8 cellular contexts compared by ENCODE assay signal in genomic region chrX:80876877-80877276, GRCh38.
DNase-seq lines count a peak whose midpoint lies in the region; ATAC-seq and TF ChIP-seq lines count a peak whose summit lies in the region.

No MANE protein-coding gene starts in this region.

- no peaks in the 10 kb centered on the region for H3K27me3 ChIP-seq in AG04450 (ENCODE audit: control insufficient read depth, insufficient read depth, low read length)

- DNase-seq in AG04450 (ENCODE audit: low read depth, low spot score) (no peak), NCI-H446 treated with DMSO at 0.1 percent for 48 hours (lab: John Stamatoyannopoulos, UW) (peak; percentile 2), epidermal melanocyte (ENCODE audit: insufficient read length, low spot score) (peak; percentile 21), renal cortical epithelial cell (ENCODE audit: low read depth) (peak; percentile 40)
- no peak for DNase-seq in stimulated activated naive CD8-positive, alpha-beta T cell treated with anti-CD3 and anti-CD28 coated beads, Interleukin-15, Interleukin-2, amounts not matched to agents 100 U/mL and 50 U/mL, for 24 hours

- peak; percentile 45 for TF ChIP-seq CTCF in AG04450 (IDR thresholded peaks at IDR 0.05; ENCODE audit: low read depth, low read length)

- H3K4me3 ChIP-seq in AG04450 (ENCODE audit: low read depth, low read length) = no peak overlapping the region

- CTCF ChIA-PET in AG04450 (lab: Charles Lee) = interaction anchor here (1.0 to 1.5 kb wide), 2 partner anchors 244 to 537 kb away, joined by 3 to 6 read pairs; no protein-coding TSS in a partner anchor

- POLR2A ChIA-PET in AG04450 (lab: Yijun Ruan, JAX) = no interaction called here

- H3K27ac ChIP-seq in AG04450 (ENCODE audit: low read depth, low read length) = no peak overlapping the region

- TF ChIP-seq POLR2A in GM18505 (IDR thresholded peaks at IDR 0.05; ENCODE audit: borderline replicate concordance, extremely low read depth, insufficient read depth, insufficient read length) = no peak

- no peaks in the 10 kb centered on the region for H3K9me3 ChIP-seq in AG04450 (ENCODE audit: control insufficient read depth, insufficient read depth, low read length)

- peak; percentile 57 for ATAC-seq in GM18505 (IDR thresholded peaks at IDR 0.05; ENCODE audit: unreplicated experiment)
- ATAC-seq in HG02981 (IDR thresholded peaks at IDR 0.05; ENCODE audit: unreplicated experiment) = no peak
- ATAC-seq in stimulated activated naive CD8-positive, alpha-beta T cell treated with anti-CD3 and anti-CD28 coated beads, Interleukin-15, Interleukin-2, amounts not matched to agents 100 U/mL and 50 U/mL, for 24 hours = no peak
- no peak for ATAC-seq in HG02642 (IDR thresholded peaks at IDR 0.05; ENCODE audit: poor library complexity, unreplicated experiment)

Comparison
In these comparisons a context has a peak if more than half of its experiments do, and no peak if none do; other contexts are left out.
1. DNase-seq: peak in NCI-H446 treated with DMSO at 0.1 percent for 48 hours (single experiment), epidermal melanocyte (single experiment) and renal cortical epithelial cell (single experiment); none in AG04450 (single experiment) and stimulated activated naive CD8-positive, alpha-beta T cell treated with anti-CD3 and anti-CD28 coated beads, Interleukin-15, Interleukin-2, amounts not matched to agents 100 U/mL and 50 U/mL, for 24 hours (single experiment).